Comparison of ENCODE assay signal across 10 cellular contexts in genomic region chr10:132175907-132176581, GRCh38. TPM values are rescaled to one million over a fixed set of nuclear protein-coding genes. Genes with fewer than 3 reads are reported as not detected.
DNase-seq lines count a peak whose midpoint lies in the region; ATAC-seq and TF ChIP-seq lines count a peak whose summit lies in the region.
"Had no signal": no experiment of that assay in that cellular context is flagged by ENCODE, and none has a peak within 500 bp of the region (broad histone marks: within the 10 kb centered on the region; RNA-seq: fewer than 3 reads in every experiment).

No MANE protein-coding gene starts in this region.

- POLR2A ChIA-PET in Caco-2 (lab: Charles Lee), result no interaction called here

- no peak overlapping the region for H3K4me3 ChIP-seq in heart right ventricle
- H3K4me3 ChIP-seq in Caco-2 (ENCODE audit: low read depth, low read length), result no peak overlapping the region
- H3K4me3 ChIP-seq: adrenal gland had no signal

- CTCF ChIA-PET in activated naive CD4-positive, alpha-beta T cell treated with anti-CD3 and anti-CD28 coated beads for 36 hours (lab: Charles Lee), result interaction anchor here (1.0 kb wide), 1 partner anchor 75 kb away, joined by 3 read pairs; no protein-coding TSS in a partner anchor
- CTCF ChIA-PET in Caco-2 (lab: Charles Lee), result no interaction called here

- H3K4me1 Mint-ChIP-seq in activated naive CD4-positive, alpha-beta T cell treated with anti-CD3 and anti-CD28 coated beads for 36 hours (ENCODE audit: low read depth), result peaks cover 24% of the 10 kb centered on the region
- peaks cover 7% of the 10 kb centered on the region for H3K4me1 Mint-ChIP-seq in stimulated activated effector memory CD8-positive, alpha-beta T cell treated with anti-CD3 and anti-CD28 coated beads, Interleukin-12 subunit alpha, Interleukin-12 subunit beta, amount 100 ng/mL, for 72 hours
- no peaks in the 10 kb centered on the region for H3K4me1 Mint-ChIP-seq in Caco-2 (ENCODE audit: low read depth, unreplicated experiment)

- H3K27me3 Mint-ChIP-seq in activated naive CD4-positive, alpha-beta T cell treated with anti-CD3 and anti-CD28 coated beads for 36 hours (ENCODE audit: low read depth), result peaks cover 23% of the 10 kb centered on the region
- H3K27me3 Mint-ChIP-seq in Caco-2 (ENCODE audit: insufficient read depth, unreplicated experiment), result peaks cover 23% of the 10 kb centered on the region

- H3K9me3 Mint-ChIP-seq in activated naive CD4-positive, alpha-beta T cell treated with anti-CD3 and anti-CD28 coated beads for 36 hours, result no peaks in the 10 kb centered on the region
- H3K9me3 Mint-ChIP-seq in stimulated activated effector memory CD8-positive, alpha-beta T cell treated with anti-CD3 and anti-CD28 coated beads, Interleukin-12 subunit alpha, Interleukin-12 subunit beta, amount 100 ng/mL, for 72 hours, result no peaks in the 10 kb centered on the region
- H3K9me3 Mint-ChIP-seq in Caco-2 (ENCODE audit: unreplicated experiment), result peaks cover 9% of the 10 kb centered on the region

- H3K36me3 ChIP-seq in heart right ventricle, result no peaks in the 10 kb centered on the region
- no peaks in the 10 kb centered on the region for H3K36me3 ChIP-seq in Caco-2 (ENCODE audit: control insufficient read depth, insufficient read depth, low read length)
- H3K36me3 ChIP-seq: adrenal gland had no signal

- no peaks in the 10 kb centered on the region for H3K9me3 ChIP-seq in heart right ventricle
- peaks cover 11% of the 10 kb centered on the region; the same call in 1 of the 2 replicates for H3K9me3 ChIP-seq in Caco-2
- H3K9me3 ChIP-seq: adrenal gland had no signal

- H3K36me3 Mint-ChIP-seq in activated naive CD4-positive, alpha-beta T cell treated with anti-CD3 and anti-CD28 coated beads for 36 hours (ENCODE audit: low read depth), result no peaks in the 10 kb centered on the region
- H3K36me3 Mint-ChIP-seq in stimulated activated effector memory CD8-positive, alpha-beta T cell treated with anti-CD3 and anti-CD28 coated beads, Interleukin-12 subunit alpha, Interleukin-12 subunit beta, amount 100 ng/mL, for 72 hours, result peaks cover 9% of the 10 kb centered on the region
- peaks cover 20% of the 10 kb centered on the region for H3K36me3 Mint-ChIP-seq in Caco-2 (ENCODE audit: insufficient read depth, unreplicated experiment)

- DNase-seq in activated naive CD4-positive, alpha-beta T cell treated with anti-CD3 and anti-CD28 coated beads for 36 hours, result peak; percentile 74
- DNase-seq in activated naive CD4-positive, alpha-beta T cell treated with Interleukin-2 at 50 U/mL for 16 hours, result no peak
- DNase-seq in NCI-H774 (lab: John Stamatoyannopoulos, UW) (peak; percentile 34), heart right ventricle (peak in 1 of 2 donors; percentile 23), Caco-2 (no peak)
- DNase-seq in stimulated activated effector memory CD8-positive, alpha-beta T cell treated with anti-CD3 and anti-CD28 coated beads, Interleukin-12 subunit alpha, Interleukin-12 subunit beta, amount 100 ng/mL, for 72 hours (ENCODE audit: low spot score in 2 of 2), result no peak

- H3K27me3 ChIP-seq in heart right ventricle (peaks cover 0 to 31% (median 5%) of the 10 kb centered on the region in 7 donors), Caco-2 (replicated peaks; ENCODE audit: control insufficient read depth, insufficient read depth, low read length) (no peaks in the 10 kb centered on the region; the same call in 1 of the 2 replicates)
- H3K27me3 ChIP-seq: adrenal gland had no signal

- intact Hi-C loops in activated naive CD4-positive, alpha-beta T cell treated with anti-CD3 and anti-CD28 coated beads for 36 hours (cut with micrococcal nuclease), result loop anchor here (1.0 to 2.0 kb wide), 2 partner anchors 14 to 17 kb away; no protein-coding TSS in a partner anchor
- intact Hi-C loops in heart right ventricle (cut with DNase I) (no loop called here), Caco-2 (cut with micrococcal nuclease; ENCODE audit: unreplicated experiment) (no loop called here)

- ATAC-seq in heart right ventricle (peak in 5 of 8 donors; percentile 13 to 52 (median 37)), GM18870 (IDR thresholded peaks at IDR 0.05; ENCODE audit: unreplicated experiment) (no peak), GM19395 (IDR thresholded peaks at IDR 0.05; ENCODE audit: unreplicated experiment) (no peak)
- ATAC-seq in stimulated activated effector memory CD8-positive, alpha-beta T cell treated with anti-CD3 and anti-CD28 coated beads, Interleukin-12 subunit alpha, Interleukin-12 subunit beta, amount 100 ng/mL, for 72 hours, result peak; percentile 73
- ATAC-seq: left lobe of liver had no signal

- no peak overlapping the region for H3K4me3 Mint-ChIP-seq in activated naive CD4-positive, alpha-beta T cell treated with anti-CD3 and anti-CD28 coated beads for 36 hours
- no peak overlapping the region for H3K4me3 Mint-ChIP-seq in stimulated activated effector memory CD8-positive, alpha-beta T cell treated with anti-CD3 and anti-CD28 coated beads, Interleukin-12 subunit alpha, Interleukin-12 subunit beta, amount 100 ng/mL, for 72 hours
- no peak overlapping the region for H3K4me3 Mint-ChIP-seq in Caco-2 (ENCODE audit: unreplicated experiment)

- H3K4me1 ChIP-seq in heart right ventricle (peaks cover 5 to 33% (median 20%) of the 10 kb centered on the region in 9 donors), Caco-2 (no peaks in the 10 kb centered on the region)
- H3K4me1 ChIP-seq: adrenal gland had no signal

- WGBS in heart right ventricle, 2 donors, result 9 to 14% methylated on average over 16 of the region's 16 CpGs

- no peak overlapping the region for H3K27ac Mint-ChIP-seq in activated naive CD4-positive, alpha-beta T cell treated with anti-CD3 and anti-CD28 coated beads for 36 hours
- H3K27ac Mint-ChIP-seq in stimulated activated effector memory CD8-positive, alpha-beta T cell treated with anti-CD3 and anti-CD28 coated beads, Interleukin-12 subunit alpha, Interleukin-12 subunit beta, amount 100 ng/mL, for 72 hours, result no peak overlapping the region
- H3K27ac Mint-ChIP-seq in Caco-2 (ENCODE audit: unreplicated experiment), result no peak overlapping the region

- BruUV-seq in Caco-2 (replicated peaks; lab: Mats Ljungman, UMichigan), result no TSS peak

- H3K27ac ChIP-seq in heart right ventricle, result no peak overlapping the region
- H3K27ac ChIP-seq: adrenal gland had no signal

- no peak for TF ChIP-seq CTCF in heart right ventricle (IDR thresholded peaks at IDR 0.05)
- TF ChIP-seq CTCF in Caco-2 (IDR thresholded peaks at IDR 0.05; ENCODE audit: insufficient read depth in 1 of 2, low read depth in 1 of 2, low read length in 1 of 2, severe bottlenecking in 1 of 2, unreplicated experiment in 1 of 2), result no peak

RNA-seq across cellular contexts. Expression of gene DPYSL4, which starts 10.7 kb away (rescaled TPM):
- total RNA-seq in activated naive CD4-positive, alpha-beta T cell treated with anti-CD3 and anti-CD28 coated beads for 36 hours, result 10 to 100 TPM; 10.8 to 14.1 TPM
- total RNA-seq in heart right ventricle (10 to 100 TPM in 9 of 10 donors, 1 to 10 TPM in 1; 9.4 to 78.9 (median 32.6) TPM), Caco-2 (2022) (0.12 TPM in 1 of 2 replicates, not detected in the other)
- 10 to 100 TPM in 1 of 2 donors, 1 to 10 TPM in 1; 2.4 to 19.2 TPM for polyA plus RNA-seq in heart right ventricle

Comparison
In these comparisons a context has a peak if more than half of its experiments do, and no peak if none do; other contexts are left out.
1. DNase-seq: peak in activated naive CD4-positive, alpha-beta T cell treated with anti-CD3 and anti-CD28 coated beads for 36 hours (single experiment) and NCI-H774 (single experiment); none in activated naive CD4-positive, alpha-beta T cell treated with Interleukin-2 at 50 U/mL for 16 hours (single experiment), stimulated activated effector memory CD8-positive, alpha-beta T cell treated with anti-CD3 and anti-CD28 coated beads, Interleukin-12 subunit alpha, Interleukin-12 subunit beta, amount 100 ng/mL, for 72 hours (0 of 2) and Caco-2 (0 of 2).
2. ATAC-seq: peak in heart right ventricle (5 of 8) and stimulated activated effector memory CD8-positive, alpha-beta T cell treated with anti-CD3 and anti-CD28 coated beads, Interleukin-12 subunit alpha, Interleukin-12 subunit beta, amount 100 ng/mL, for 72 hours (single experiment); none in GM18870 (single experiment) and GM19395 (single experiment).